In the genomic region with DNA sequence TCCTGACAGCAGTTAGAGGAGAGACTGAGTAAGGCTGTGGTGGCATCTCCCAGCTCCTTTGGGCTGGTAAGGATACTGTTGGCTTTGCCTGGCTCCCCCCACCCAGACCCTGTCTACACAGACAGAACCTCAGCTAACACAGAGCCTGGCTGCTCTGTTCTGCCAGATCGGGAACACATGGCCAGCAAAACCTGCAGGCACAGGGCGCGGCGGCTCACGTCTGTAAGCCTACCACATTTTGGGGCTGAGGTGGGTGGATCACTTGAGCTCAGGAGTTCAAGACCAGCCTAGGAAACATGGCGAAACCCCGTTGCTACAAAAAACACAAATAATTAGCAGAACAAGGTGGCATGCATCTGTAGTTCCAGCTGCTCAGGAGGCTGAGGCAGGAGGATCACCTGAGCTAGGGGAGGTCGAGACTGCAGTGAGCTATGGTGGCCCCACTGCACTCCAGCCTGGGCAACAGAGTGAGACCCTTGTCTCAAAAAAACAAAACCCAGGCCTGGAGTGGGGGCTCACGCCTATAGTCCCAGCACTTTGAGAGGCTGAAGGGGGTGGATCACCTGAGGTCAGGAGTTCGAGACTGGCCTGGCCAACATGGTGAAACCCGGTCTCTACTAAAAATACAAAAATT, we compare ENCODE assay signal across 20 cellular contexts. TPM values are rescaled to one million over a fixed set of nuclear protein-coding genes. Genes with fewer than 3 reads are reported as not detected.
DNase-seq lines count a peak whose midpoint lies in the region; ATAC-seq, FAIRE-seq and TF ChIP-seq lines count a peak whose summit lies in the region.
"Had no signal": no experiment of that assay in that cellular context is flagged by ENCODE, and none has a peak within 500 bp of the region (broad histone marks: within the 10 kb centered on the region; RNA-seq: fewer than 3 reads in every experiment).

No MANE protein-coding gene starts in this region.

- peaks cover 4% of the 10 kb centered on the region for H3K9me3 Mint-ChIP-seq in activated CD4-positive, alpha-beta T cell treated with anti-CD3 and anti-CD28 coated beads, Interleukin-2, amount 10 ng/mL, durations not matched to agents 7 days and 5 days
- no peaks in the 10 kb centered on the region for H3K9me3 Mint-ChIP-seq in astrocyte (ENCODE audit: unreplicated experiment)
- H3K9me3 Mint-ChIP-seq: CD8-positive, alpha-beta T cell had no signal

- peaks cover 29% of the 10 kb centered on the region for H3K36me3 Mint-ChIP-seq in activated CD4-positive, alpha-beta T cell treated with anti-CD3 and anti-CD28 coated beads, Interleukin-2, amount 10 ng/mL, durations not matched to agents 7 days and 5 days (ENCODE audit: low read depth)
- H3K36me3 Mint-ChIP-seq in astrocyte (ENCODE audit: low read depth, unreplicated experiment), result peaks cover 5% of the 10 kb centered on the region

- H3K27me3 Mint-ChIP-seq in activated CD4-positive, alpha-beta T cell treated with anti-CD3 and anti-CD28 coated beads, Interleukin-2, amount 10 ng/mL, durations not matched to agents 7 days and 5 days, result no peaks in the 10 kb centered on the region
- H3K27me3 Mint-ChIP-seq in astrocyte (ENCODE audit: low read depth, unreplicated experiment), result no peaks in the 10 kb centered on the region

- H3K36me3 ChIP-seq in astrocyte (ENCODE audit: insufficient read depth, low read length) (no peaks in the 10 kb centered on the region), hepatocyte (replicated peaks; ENCODE audit: insufficient read depth, low read depth) (no peaks in the 10 kb centered on the region), subcutaneous abdominal adipose tissue (ENCODE audit: control insufficient read depth in 5 of 5, insufficient read depth in 5 of 5, low read length in 5 of 5) (peaks cover 0 to 19% (median 17%) of the 10 kb centered on the region in 5 donors)

- no peak overlapping the region for H3K4me2 ChIP-seq in astrocyte (ENCODE audit: low read length)
- H3K4me2 ChIP-seq in hepatocyte, result no peak overlapping the region

- FAIRE-seq in astrocyte (lab: Jason Lieb, UNC), result no peak
- FAIRE-seq: D721Med had no signal

- H3K9me3 ChIP-seq in astrocyte (ENCODE audit: insufficient read depth, low read depth, low read length), result no peaks in the 10 kb centered on the region
- H3K9me3 ChIP-seq in hepatocyte (ENCODE audit: low read depth), result no peaks in the 10 kb centered on the region
- no peaks in the 10 kb centered on the region for H3K9me3 ChIP-seq in subcutaneous abdominal adipose tissue (ENCODE audit: control insufficient read depth in 5 of 5, low read length in 5 of 5)
- H3K9me3 ChIP-seq: Peyer's patch had no signal

- DNase-seq in activated CD4-positive, alpha-beta T cell treated with anti-CD3 and anti-CD28 coated beads, Interleukin-2, amount 10 ng/mL, durations not matched to agents 7 days and 5 days, result no peak
- DNase-seq in activated CD4-positive, alpha-beta T cell treated with anti-CD3 and anti-CD28 coated beads for 4 hours, result no peak
- DNase-seq in astrocyte (ENCODE audit: low read depth) (no peak), hepatocyte (ENCODE audit: low spot score) (no peak), CD1c-positive myeloid dendritic cell (ENCODE audit: extremely low spot score) (no peak)
- no peak for DNase-seq in stimulated activated naive CD4-positive, alpha-beta T cell treated with Interleukin-2 at 50 U/mL for 16 hours (lab: John Stamatoyannopoulos, UW)
- DNase-seq: CD8-positive, alpha-beta T cell; DMS79 treated with DMSO at 0.1 percent for 48 hours; GM23248; KG1; NCI-H1048; NCI-H1436 treated with DMSO at 0.1 percent for 48 hours; NCI-H2029 treated with DMSO at 0.1 percent for 48 hours; NCI-H510A treated with DMSO at 0.1 percent for 48 hours; Peyer's patch; SHP77 treated with DMSO at 0.1 percent for 48 hours had no signal

- H3K79me2 ChIP-seq in astrocyte (ENCODE audit: insufficient read depth, low read length), result no peaks in the 10 kb centered on the region
- H3K79me2 ChIP-seq in hepatocyte, result peaks cover 12% of the 10 kb centered on the region

- POLR2A ChIA-PET in activated CD4-positive, alpha-beta T cell treated with anti-CD3 and anti-CD28 coated beads, Interleukin-2, amount 10 ng/mL, durations not matched to agents 7 days and 5 days (lab: Charles Lee), result no interaction called here

- no peak overlapping the region for H2AFZ ChIP-seq in astrocyte (ENCODE audit: low read depth, low read length)
- H2AFZ ChIP-seq in hepatocyte, result no peak overlapping the region
- H2AFZ ChIP-seq: GM23248 had no signal

- CTCF ChIA-PET in activated CD4-positive, alpha-beta T cell treated with anti-CD3 and anti-CD28 coated beads, Interleukin-2, amount 10 ng/mL, durations not matched to agents 7 days and 5 days (lab: Charles Lee), result interaction anchor here (0.9 to 1.2 kb wide), 2 partner anchors 21 to 32 kb away, joined by 3 read pairs; no protein-coding TSS in a partner anchor

- H3K4me3 Mint-ChIP-seq in activated CD4-positive, alpha-beta T cell treated with anti-CD3 and anti-CD28 coated beads, Interleukin-2, amount 10 ng/mL, durations not matched to agents 7 days and 5 days, result no peak overlapping the region
- H3K4me3 Mint-ChIP-seq in astrocyte (ENCODE audit: unreplicated experiment), result no peak overlapping the region
- H3K4me3 Mint-ChIP-seq: CD8-positive, alpha-beta T cell had no signal

- H3K4me1 ChIP-seq in astrocyte (ENCODE audit: insufficient read depth, low read length) (peaks cover 19% of the 10 kb centered on the region), hepatocyte (ENCODE audit: insufficient read depth) (peaks cover 20% of the 10 kb centered on the region), subcutaneous abdominal adipose tissue (ENCODE audit: control insufficient read depth in 5 of 5, insufficient read depth in 5 of 5, low read length in 5 of 5) (peaks cover 2 to 29% (median 21%) of the 10 kb centered on the region in 5 donors)

- H3K4me1 Mint-ChIP-seq in activated CD4-positive, alpha-beta T cell treated with anti-CD3 and anti-CD28 coated beads, Interleukin-2, amount 10 ng/mL, durations not matched to agents 7 days and 5 days, result peaks cover 11% of the 10 kb centered on the region
- H3K4me1 Mint-ChIP-seq in astrocyte (ENCODE audit: low read depth, unreplicated experiment), result peaks cover 21% of the 10 kb centered on the region

- H3K27ac ChIP-seq in astrocyte (ENCODE audit: low read depth, low read length) (no peak overlapping the region), hepatocyte (peak overlapping the region; percentile 97), subcutaneous abdominal adipose tissue (ENCODE audit: low read depth, low read length) (peak overlapping the region; percentile 89)
- H3K27ac ChIP-seq: 22Rv1, GM23248, Peyer's patch had no signal

- WGBS in hepatocyte (ENCODE audit: low lambda C conversion rate, missing lambda C conversion rate), result 95% methylated on average over 11 of the region's 11 CpGs

- H3K27me3 ChIP-seq in astrocyte (ENCODE audit: insufficient read depth, low read length), result no peaks in the 10 kb centered on the region
- H3K27me3 ChIP-seq in hepatocyte, result no peaks in the 10 kb centered on the region
- no peaks in the 10 kb centered on the region for H3K27me3 ChIP-seq in subcutaneous abdominal adipose tissue (ENCODE audit: control insufficient read depth in 5 of 5, insufficient read depth in 4 of 5, low read length in 5 of 5)
- H3K27me3 ChIP-seq: Peyer's patch had no signal

- peaks cover 6% of the 10 kb centered on the region for H4K20me1 ChIP-seq in astrocyte (ENCODE audit: insufficient read depth, low read length)
- H4K20me1 ChIP-seq in hepatocyte (ENCODE audit: insufficient read depth, poor library complexity, severe bottlenecking), result peaks cover 7% of the 10 kb centered on the region

- no peak for ATAC-seq in GM19035 (IDR thresholded peaks at IDR 0.05; ENCODE audit: unreplicated experiment)
- ATAC-seq: CD8-positive, alpha-beta T cell had no signal

- H3K9ac ChIP-seq in astrocyte (ENCODE audit: low read length), result no peak overlapping the region
- H3K9ac ChIP-seq in subcutaneous abdominal adipose tissue (ENCODE audit: low read length in 5 of 5), result no peak overlapping the region

- peak overlapping the region; percentile 25 for H3K27ac Mint-ChIP-seq in activated CD4-positive, alpha-beta T cell treated with anti-CD3 and anti-CD28 coated beads, Interleukin-2, amount 10 ng/mL, durations not matched to agents 7 days and 5 days
- peak overlapping the region; percentile 80 for H3K27ac Mint-ChIP-seq in astrocyte (ENCODE audit: unreplicated experiment)
- H3K27ac Mint-ChIP-seq: CD8-positive, alpha-beta T cell had no signal

- TF ChIP-seq CTCF in astrocyte (IDR thresholded peaks at IDR 0.05; ENCODE audit: insufficient read depth, low read depth, low read length) (no peak), hepatocyte (IDR thresholded peaks at IDR 0.05; ENCODE audit: poor library complexity) (no peak)

- H3K9me2 ChIP-seq in hepatocyte (replicated peaks; ENCODE audit: insufficient read depth), result no peaks in the 10 kb centered on the region

- H3K4me3 ChIP-seq in astrocyte (ENCODE audit: insufficient read depth, low read depth, low read length), result no peak overlapping the region
- H3K4me3 ChIP-seq in hepatocyte, result no peak overlapping the region
- H3K4me3 ChIP-seq in subcutaneous abdominal adipose tissue (ENCODE audit: low read depth in 1 of 5, low read length in 5 of 5), result no peak overlapping the region
- H3K4me3 ChIP-seq: GM23248, Peyer's patch had no signal

RNA-seq across cellular contexts. Expression of gene CSTB, which starts 6.7 kb away (rescaled TPM):
- total RNA-seq in activated CD4-positive, alpha-beta T cell treated with anti-CD3 and anti-CD28 coated beads, Interleukin-2, amount 10 ng/mL, durations not matched to agents 7 days and 5 days, result 10 to 100 TPM; 44.4 to 48.7 TPM
- total RNA-seq in astrocyte, result 22.5 and 27.7 TPM in 2 replicates
- 24.1 and 30.4 TPM in 2 replicates for total RNA-seq in hepatocyte
- 116 and 120 TPM in 2 replicates for polyA plus RNA-seq in hepatocyte

RNA-seq across cellular contexts. Expression of gene RRP1, which starts 19.9 kb away (rescaled TPM):
- 10 to 100 TPM; 25.3 to 28.5 TPM for total RNA-seq in activated CD4-positive, alpha-beta T cell treated with anti-CD3 and anti-CD28 coated beads, Interleukin-2, amount 10 ng/mL, durations not matched to agents 7 days and 5 days
- 21.1 and 24.9 TPM in 2 replicates for total RNA-seq in astrocyte
- 20.8 and 24.1 TPM in 2 replicates for total RNA-seq in hepatocyte
- polyA plus RNA-seq in hepatocyte, result 32.0 and 40.9 TPM in 2 replicates

RNA-seq across cellular contexts. Expression of gene PDXK, which starts 50.5 kb away (rescaled TPM):
- 10 to 100 TPM; 74.0 to 81.4 TPM for total RNA-seq in activated CD4-positive, alpha-beta T cell treated with anti-CD3 and anti-CD28 coated beads, Interleukin-2, amount 10 ng/mL, durations not matched to agents 7 days and 5 days
- total RNA-seq in astrocyte (159 and 180 TPM in 2 replicates), hepatocyte (80.3 and 103 TPM in 2 replicates)
- 185 and 192 TPM in 2 replicates for polyA plus RNA-seq in hepatocyte
